ENCODE assay signal across 1 cellular context in genomic region chr1:207828485-207829158, GRCh38.
TF ChIP-seq lines count a peak whose summit lies in the region.

No MANE protein-coding gene starts in this region.

TF ChIP-seq in K562, 482 proteins besides CTCF, POLR2A, EP300 and RAD21 (continued from another document and continues in another):
- peak; percentile 72; the same call in 1 of the 2 replicates for TF ChIP-seq ZBTB26 (CRISPR knock-in tag; IDR thresholded peaks at IDR 0.05)
- no peak for TF ChIP-seq USF2 (CRISPR knock-in tag; IDR thresholded peaks at IDR 0.05)
- no peak for TF ChIP-seq KDM2B (CRISPR knock-in tag; IDR thresholded peaks at IDR 0.05)
- no peak for TF ChIP-seq CGGBP1 (CRISPR knock-in tag; IDR thresholded peaks at IDR 0.05)
- no peak for TF ChIP-seq SMARCC2 (IDR thresholded peaks at IDR 0.05; ENCODE audit: low read depth)
- no peak for TF ChIP-seq SAFB (IDR thresholded peaks at IDR 0.05; ENCODE audit: borderline replicate concordance, low read depth, low read length)
- TF ChIP-seq AFF4 (CRISPR knock-in tag; IDR thresholded peaks at IDR 0.05): peak; percentile 32; the same call in 1 of the 2 replicates
- no peak for TF ChIP-seq ZNF408 (CRISPR knock-in tag; IDR thresholded peaks at IDR 0.05; ENCODE audit: low read depth)
- TF ChIP-seq FOXK1 (CRISPR knock-in tag; IDR thresholded peaks at IDR 0.05; ENCODE audit: borderline replicate concordance): 0 out of 2 replicates have a peak, but pooled peaks have one; percentile 38
- TF ChIP-seq SMAD3 (CRISPR knock-in tag; conservative IDR thresholded peaks at IDR 0.05): 0 out of 2 replicates have a peak, but pooled peaks have one; percentile 24
- TF ChIP-seq ZNF518B (CRISPR knock-in tag; IDR thresholded peaks at IDR 0.05): no peak
- no peak for TF ChIP-seq RBM25 (IDR thresholded peaks at IDR 0.05; ENCODE audit: low read depth, low read length, severe bottlenecking)
- no peak for TF ChIP-seq FIP1L1 (IDR thresholded peaks at IDR 0.05; ENCODE audit: low read depth, low read length, poor library complexity, severe bottlenecking)
- no peak for TF ChIP-seq MCM5 (IDR thresholded peaks at IDR 0.05; ENCODE audit: low read depth)
- TF ChIP-seq MEF2D (tag; conservative IDR thresholded peaks at IDR 0.05; ENCODE audit: low read depth): no peak; the same call in 1 of the 2 replicates
- TF ChIP-seq FOXP1 (CRISPR knock-in tag; IDR thresholded peaks at IDR 0.05): peak; percentile 88; the same call in 1 of the 2 replicates
- 0 out of 2 replicates have a peak, but pooled peaks have one; percentile 11 for TF ChIP-seq TCFL5 (CRISPR knock-in tag; conservative IDR thresholded peaks at IDR 0.05)
- TF ChIP-seq GABPB2 (CRISPR knock-in tag; conservative IDR thresholded peaks at IDR 0.05): no peak
- TF ChIP-seq FOXP4 (CRISPR knock-in tag; IDR thresholded peaks at IDR 0.05; ENCODE audit: borderline replicate concordance): peak; percentile 50; the same call in 1 of the 2 replicates
- TF ChIP-seq HDAC2 (IDR thresholded peaks at IDR 0.05): 0 out of 2 replicates have a peak, but pooled peaks have one; percentile 58
- TF ChIP-seq ZNF253 (CRISPR knock-in tag; conservative IDR thresholded peaks at IDR 0.05): no peak
- TF ChIP-seq MTA3 (IDR thresholded peaks at IDR 0.05; ENCODE audit: borderline replicate concordance): no peak
- peak; percentile 99 for TF ChIP-seq MAX (CRISPR knock-in tag; IDR thresholded peaks at IDR 0.05)
- no peak for TF ChIP-seq CBX8 (IDR thresholded peaks at IDR 0.05; ENCODE audit: borderline replicate concordance, extremely low read depth, low read depth, low read length, poor library complexity, severe bottlenecking)
- no peak for TF ChIP-seq ZNF23 (CRISPR knock-in tag; IDR thresholded peaks at IDR 0.05)
- no peak for TF ChIP-seq ZNF76 (CRISPR knock-in tag; IDR thresholded peaks at IDR 0.05; ENCODE audit: borderline replicate concordance)
- no peak for TF ChIP-seq ZNF57 (CRISPR knock-in tag; IDR thresholded peaks at IDR 0.05)
- peak; percentile 54; the same call in 1 of the 2 replicates for TF ChIP-seq ZNF395 (CRISPR knock-in tag; IDR thresholded peaks at IDR 0.05)
- no peak for TF ChIP-seq DIDO1 (tag; IDR thresholded peaks at IDR 0.05; ENCODE audit: low read depth)
- no peak for TF ChIP-seq SMAD2 (IDR thresholded peaks at IDR 0.05; ENCODE audit: low read depth, low read length)
- no peak; the same call in 1 of the 2 replicates for TF ChIP-seq MIER1 (IDR thresholded peaks at IDR 0.05; ENCODE audit: low read depth)
- TF ChIP-seq NFXL1 (CRISPR knock-in tag; IDR thresholded peaks at IDR 0.05): no peak
- TF ChIP-seq ZNF707 (CRISPR knock-in tag; conservative IDR thresholded peaks at IDR 0.05): no peak
- TF ChIP-seq ZNF830 (CRISPR knock-in tag; IDR thresholded peaks at IDR 0.05): 0 out of 2 replicates have a peak, but pooled peaks have one; percentile 32
- TF ChIP-seq CBX3 (IDR thresholded peaks at IDR 0.05; ENCODE audit: borderline replicate concordance in 1 of 2, low read length in 2 of 2): peak in 1 of 2 experiments; percentile 93; a peak in 2 of 3 replicates
- no peak for TF ChIP-seq THAP7 (CRISPR knock-in tag; IDR thresholded peaks at IDR 0.05)
- TF ChIP-seq HBP1 (CRISPR knock-in tag; IDR thresholded peaks at IDR 0.05): 0 out of 2 replicates have a peak, but pooled peaks have one; percentile 18
- no peak for TF ChIP-seq CREB3 (tag; conservative IDR thresholded peaks at IDR 0.05; ENCODE audit: low read depth)
- TF ChIP-seq ZEB2 (IDR thresholded peaks at IDR 0.05): 0 out of 2 replicates have a peak, but pooled peaks have one; percentile 28
- no peak for TF ChIP-seq HMGN3 (IDR thresholded peaks at IDR 0.05; ENCODE audit: borderline replicate concordance, extremely low read depth, insufficient read length, low read depth, low read length)
- TF ChIP-seq ARID3A (IDR thresholded peaks at IDR 0.05; ENCODE audit: borderline replicate concordance, low read depth, low read length): no peak
- no peak for TF ChIP-seq SMARCB1 (IDR thresholded peaks at IDR 0.05; ENCODE audit: insufficient read length, low read depth)
- no peak for TF ChIP-seq MCM2 (IDR thresholded peaks at IDR 0.05; ENCODE audit: low read depth)
- TF ChIP-seq RFX5 (IDR thresholded peaks at IDR 0.05; ENCODE audit: low read depth, low read length): no peak
